8 cellular contexts compared by ENCODE assay signal in the genomic region with DNA sequence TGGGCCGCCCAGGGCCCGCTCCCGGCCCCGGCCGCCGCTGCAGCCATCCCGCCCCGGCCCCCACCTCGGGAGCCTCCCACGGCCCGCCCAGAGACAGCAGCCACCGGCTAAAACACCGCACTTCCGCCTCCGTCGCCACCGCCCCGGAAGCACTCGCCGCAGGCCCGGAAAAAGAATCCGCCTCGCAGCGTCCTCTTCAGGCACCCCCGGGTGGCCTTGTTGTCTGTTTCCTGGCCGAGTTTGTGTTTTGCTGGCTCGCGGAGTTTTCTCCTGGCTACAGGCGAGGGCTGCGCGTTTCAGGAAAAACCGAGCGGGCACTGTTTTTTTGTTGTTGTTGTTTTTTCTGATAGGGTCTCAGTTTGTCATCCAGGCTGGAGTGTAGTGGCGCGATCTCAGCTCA. TPM values are rescaled to one million over a fixed set of nuclear protein-coding genes. Genes with fewer than 3 reads are reported as not detected.
DNase-seq lines count a peak whose midpoint lies in the region; ATAC-seq and TF ChIP-seq lines count a peak whose summit lies in the region.
"Not testable (repeated sequence)": the region's sequence is repeated elsewhere in the genome, so short reads cannot be mapped to it uniquely, and the experiment has no call there.

A gene (minus strand): TSS at position 125 of the 400 bp plus-strand sequence. CDS start 78 bp downstream, at position 47.

- H3K14ac ChIP-seq in trophoblast cell (ENCODE audit: low read length), result not testable (repeated sequence)

- H3K9me3 ChIP-seq in SU-DHL-6 (ENCODE audit: insufficient read depth, low read length); trophoblast cell (ENCODE audit: insufficient read depth, low read depth, low read length); thoracic aorta: not testable (repeated sequence)

- H3K79me1 ChIP-seq in trophoblast cell (ENCODE audit: low read length), result not testable (repeated sequence)

- H3F3A ChIP-seq in SU-DHL-6 (ENCODE audit: insufficient read depth), result not testable (repeated sequence)

- peak within 1 kb of the TSS; percentile 61 for H4K91ac ChIP-seq in trophoblast cell (ENCODE audit: low read depth, low read length)

- not testable (repeated sequence) for H3K36me3 Mint-ChIP-seq in activated naive CD4-positive, alpha-beta T cell treated with anti-CD3 and anti-CD28 coated beads, Interleukin-2, amount 50 U/mL, for 72 hours

- not testable (repeated sequence) for H3K4me1 ChIP-seq in trophoblast cell (ENCODE audit: control insufficient read depth in 1 of 2, insufficient read depth in 2 of 2, low read length in 2 of 2); thoracic aorta (ENCODE audit: control insufficient read depth in 1 of 2, low read depth in 2 of 2)

- intact Hi-C loops in Right ventricle myocardium inferior (cut with DNase I), result not testable (repeated sequence)

- H2AFZ ChIP-seq in SU-DHL-6 (ENCODE audit: low read depth, low read length, severe bottlenecking) (peak within 1 kb of the TSS; percentile 80), trophoblast cell (ENCODE audit: insufficient read depth, low read length, poor library complexity) (peak within 1 kb of the TSS; percentile 78)

- peak within 1 kb of the TSS; percentile 62 for H3K4me2 ChIP-seq in SU-DHL-6 (ENCODE audit: low read depth, low read length, poor library complexity, severe bottlenecking)
- H3K4me2 ChIP-seq in trophoblast cell (ENCODE audit: low read length), result peak within 1 kb of the TSS; percentile 63

- DNase-seq in NCI-H1105 treated with DMSO at 0.1 percent for 48 hours (lab: John Stamatoyannopoulos, UW) (peak; percentile 62), Right ventricle myocardium inferior (ENCODE audit: missing footprints) (peak; percentile 94), trophoblast cell (peak; percentile 69 to 83), thoracic aorta (ENCODE audit: low spot score) (peak; percentile 9)
- peak; percentile 85 to 87 for DNase-seq in activated naive CD4-positive, alpha-beta T cell treated with anti-CD3 and anti-CD28 coated beads, Interleukin-2, amount 50 U/mL, for 72 hours (ENCODE audit: low spot score in 2 of 2)

- ATAC-seq in HG02642 (IDR thresholded peaks at IDR 0.05; ENCODE audit: poor library complexity, unreplicated experiment), result peak; percentile 99
- peak; percentile 97 to 98 for ATAC-seq in activated naive CD4-positive, alpha-beta T cell treated with anti-CD3 and anti-CD28 coated beads, Interleukin-2, amount 50 U/mL, for 72 hours
- ATAC-seq in Right ventricle myocardium inferior, result peak; percentile 99
- peak; percentile 52 for ATAC-seq in thoracic aorta (ENCODE audit: insufficient number of reproducible peaks, low FRiP score, low read depth)

- H2AK5ac ChIP-seq in trophoblast cell (ENCODE audit: low read length), result not testable (repeated sequence)

- H3K9me3 Mint-ChIP-seq in activated naive CD4-positive, alpha-beta T cell treated with anti-CD3 and anti-CD28 coated beads, Interleukin-2, amount 50 U/mL, for 72 hours, result not testable (repeated sequence)

- TF ChIP-seq CTCF in GM12872 (IDR thresholded peaks at IDR 0.05; ENCODE audit: insufficient read depth, low read depth, low read length) (peak; percentile 41), SU-DHL-6 (IDR thresholded peaks at IDR 0.05; ENCODE audit: insufficient read depth, low read length, poor library complexity, severe bottlenecking) (peak; percentile 23)
- TF ChIP-seq CTCF in thoracic aorta (IDR thresholded peaks at IDR 0.05), result not testable (repeated sequence)

- H3K27ac ChIP-seq in SU-DHL-6 (ENCODE audit: low read depth, low read length), result not testable (repeated sequence)
- H3K27ac ChIP-seq in trophoblast cell (ENCODE audit: low read depth, low read length) (peak within 1 kb of the TSS; percentile 34), thoracic aorta (peak within 1 kb of the TSS; percentile 56 to 71)

- not testable (repeated sequence) for H3K23ac ChIP-seq in trophoblast cell (ENCODE audit: low read length)

- H3K36me3 ChIP-seq in SU-DHL-6 (ENCODE audit: low read length); trophoblast cell (ENCODE audit: control insufficient read depth in 1 of 2, insufficient read depth in 2 of 2, low read length in 2 of 2); thoracic aorta: not testable (repeated sequence)

- peak within 1 kb of the TSS; percentile 46 for H3K9ac ChIP-seq in SU-DHL-6 (ENCODE audit: low read length)
- not testable (repeated sequence) for H3K9ac ChIP-seq in trophoblast cell (ENCODE audit: low read length)

- H2BK120ac ChIP-seq in trophoblast cell (ENCODE audit: insufficient read depth, low read length, poor library complexity), result not testable (repeated sequence)

- H3K27me3 ChIP-seq in SU-DHL-6 (ENCODE audit: low read length); trophoblast cell (ENCODE audit: insufficient read depth, low read length); thoracic aorta (replicated peaks; ENCODE audit: insufficient read depth): not testable (repeated sequence)

- H4K8ac ChIP-seq in trophoblast cell (ENCODE audit: low read depth, low read length), result peak within 1 kb of the TSS; percentile 84

- H3K4me3 ChIP-seq in SU-DHL-6 (ENCODE audit: insufficient read depth, low read length, poor library complexity, severe bottlenecking) (peak within 1 kb of the TSS; percentile 53), trophoblast cell (ENCODE audit: low read depth, low read length) (peak within 1 kb of the TSS; percentile 68), thoracic aorta (peak within 1 kb of the TSS; percentile 77)

- no CpG with 5 or more reads among the region's 35 CpGs for WGBS in trophoblast cell (ENCODE audit: extremely low coverage, insufficient coverage, insufficient read length)

- not testable (repeated sequence) for H4K20me1 ChIP-seq in SU-DHL-6 (ENCODE audit: low read depth, low read length)

- H3K18ac ChIP-seq in trophoblast cell (ENCODE audit: low read length), result not testable (repeated sequence)

- H4K12ac ChIP-seq in trophoblast cell (ENCODE audit: low read depth, low read length), result peak within 1 kb of the TSS; percentile 80

- not testable (repeated sequence) for H2BK12ac ChIP-seq in trophoblast cell (ENCODE audit: low read length)

- H3K79me2 ChIP-seq in SU-DHL-6 (ENCODE audit: insufficient read depth, low read length); trophoblast cell (ENCODE audit: control insufficient read depth, insufficient read depth, low read length, poor library complexity): not testable (repeated sequence)

- not testable (repeated sequence) for H3K9me2 ChIP-seq in SU-DHL-6 (replicated peaks; ENCODE audit: insufficient read depth, low read length)

- peak within 1 kb of the TSS; percentile 69 for H3K4ac ChIP-seq in trophoblast cell (ENCODE audit: low read depth, low read length)

- peak within 1 kb of the TSS; percentile 79 to 83 for H3K27ac Mint-ChIP-seq in activated naive CD4-positive, alpha-beta T cell treated with anti-CD3 and anti-CD28 coated beads, Interleukin-2, amount 50 U/mL, for 72 hours

- not testable (repeated sequence) for H2BK5ac ChIP-seq in trophoblast cell (ENCODE audit: low read depth, low read length, poor library complexity)

RNA-seq across cellular contexts. Expression of the gene that starts here (rescaled TPM):
- 10 to 100 TPM; 44.7 to 90.1 TPM for total RNA-seq in activated naive CD4-positive, alpha-beta T cell treated with anti-CD3 and anti-CD28 coated beads, Interleukin-2, amount 50 U/mL, for 72 hours
- total RNA-seq in Right ventricle myocardium inferior (33.5 TPM), thoracic aorta (10 to 100 TPM; 33.7 to 76.2 TPM)
- polyA plus RNA-seq in trophoblast cell (2013), result 11.3 and 11.9 TPM in 2 replicates

Comparison
In these comparisons a context has a peak if more than half of its experiments do, and no peak if none do; other contexts are left out.
1. DNase-seq: peak in every context shown above with its lines; median percentile 94 in Right ventricle myocardium inferior; 86 in activated naive CD4-positive, alpha-beta T cell treated with anti-CD3 and anti-CD28 coated beads, Interleukin-2, amount 50 U/mL, for 72 hours; 76 in trophoblast cell; 62 in NCI-H1105 treated with DMSO at 0.1 percent for 48 hours; 9 in thoracic aorta.